In the genomic region with DNA sequence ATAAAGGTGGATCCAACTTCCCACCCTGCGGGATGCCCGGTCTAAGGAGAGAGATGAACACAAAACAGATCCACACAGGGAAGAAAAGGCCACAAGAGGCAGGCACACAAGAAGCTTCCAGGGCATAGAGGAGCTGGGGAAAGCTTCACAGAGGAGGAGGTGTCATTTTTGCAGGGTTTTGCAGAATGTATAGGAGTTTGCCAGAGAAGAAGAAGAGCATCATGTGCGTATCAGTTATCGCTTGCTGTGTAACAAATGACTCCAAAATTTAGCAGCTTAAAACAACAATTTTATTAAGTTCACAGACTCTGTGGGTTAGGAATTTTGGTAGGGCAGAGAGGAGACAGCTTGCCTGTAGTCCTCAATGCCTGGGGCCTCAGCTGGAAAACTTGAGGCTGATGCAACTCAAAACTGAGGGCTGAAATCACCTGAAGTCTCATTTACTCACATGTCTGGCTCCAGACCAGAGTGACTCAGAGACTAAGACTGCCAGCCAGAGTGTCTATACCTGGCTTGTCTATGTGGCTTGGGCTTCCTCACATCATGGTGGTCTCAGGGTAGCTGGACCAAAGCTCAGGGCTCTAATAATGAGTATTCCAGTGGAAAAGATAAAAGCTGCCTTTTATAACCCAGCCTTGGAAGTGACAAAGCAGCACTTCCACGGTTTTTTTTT, we compare ENCODE assay signal across 15 cellular contexts. TPM values are rescaled to one million over a fixed set of nuclear protein-coding genes. Genes with fewer than 3 reads are reported as not detected.
"Had no signal": no experiment of that assay in that cellular context is flagged by ENCODE, and none has a peak within 500 bp of the region (broad histone marks: within the 10 kb centered on the region; RNA-seq: fewer than 3 reads in every experiment).

No MANE protein-coding gene starts in this region.

- H3K4me3 ChIP-seq: heart right ventricle, left ventricle myocardium inferior, suprapubic skin had no signal

- DNase-seq: activated CD4-positive, alpha-beta T cell treated with anti-CD3 and anti-CD28 coated beads, Interleukin-2, amount 10 ng/mL, durations not matched to agents 7 days and 5 days; activated CD8-positive, alpha-beta memory T cell treated with anti-CD3 and anti-CD28 coated beads for 24 hours; activated naive CD4-positive, alpha-beta T cell treated with Interleukin-2 at 50 U/mL for 16 hours; dermis blood vessel endothelial cell; endodermal cell; heart right ventricle; left ventricle myocardium inferior; nephron progenitor cell; stimulated activated CD4-positive, alpha-beta T cell treated with anti-CD3 and anti-CD28 coated beads, Interleukin-4, amount 100 ng/mL, for 1 hour; stimulated activated CD8-positive, alpha-beta memory T cell treated with anti-CD3 and anti-CD28 coated beads, Interleukin-4, amount 100 ng/mL, for 48 hours; stimulated activated naive CD8-positive, alpha-beta T cell treated with anti-CD3 and anti-CD28 coated beads, Interleukin-15, Interleukin-2, amounts not matched to agents 100 U/mL and 50 U/mL, for 24 hours had no signal

- FAIRE-seq: frontal cortex, islet of Langerhans had no signal

- H3K27ac ChIP-seq: heart right ventricle, left ventricle myocardium inferior, suprapubic skin had no signal

- ATAC-seq: esophagus mucosa, heart right ventricle had no signal

- H3K36me3 ChIP-seq: heart right ventricle, left ventricle myocardium inferior, suprapubic skin had no signal

- H3K9me3 ChIP-seq: suprapubic skin had no signal

- H3K4me1 ChIP-seq: heart right ventricle, left ventricle myocardium inferior, suprapubic skin had no signal

RNA-seq across cellular contexts. Expression of a gene that starts 33.9 kb away (rescaled TPM):
- total RNA-seq: activated CD4-positive, alpha-beta T cell treated with anti-CD3 and anti-CD28 coated beads, Interleukin-2, amount 10 ng/mL, durations not matched to agents 7 days and 5 days had no signal
